22 cellular contexts compared by ENCODE assay signal in the genomic region with DNA sequence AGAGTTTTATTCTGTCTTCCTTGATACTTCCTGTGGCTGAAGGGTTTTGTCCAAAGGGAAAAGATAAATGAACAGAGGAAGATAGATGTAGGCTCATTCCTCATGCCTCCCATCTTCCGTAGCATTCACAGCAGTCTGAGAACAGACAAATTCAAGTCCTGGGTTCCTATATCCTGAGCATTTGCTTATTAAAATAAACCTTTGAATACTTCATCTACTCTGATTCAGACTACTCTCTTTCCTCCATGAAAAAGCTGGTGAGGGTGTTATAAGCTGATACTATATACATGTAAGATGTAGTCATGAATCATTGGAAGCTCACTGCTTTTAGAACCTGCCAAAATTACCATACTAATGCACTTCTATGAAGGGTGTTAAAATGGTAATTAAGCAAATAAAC.
DNase-seq lines count a peak whose midpoint lies in the region; ATAC-seq and TF ChIP-seq lines count a peak whose summit lies in the region.
"Had no signal": no experiment of that assay in that cellular context is flagged by ENCODE, and none has a peak within 500 bp of the region (broad histone marks: within the 10 kb centered on the region; RNA-seq: fewer than 3 reads in every experiment).

No MANE protein-coding gene starts in this region.

- H3K27ac Mint-ChIP-seq in GM23338 (no peak overlapping the region), brain (peak overlapping the region in 4 of 5 experiments; percentile 10 to 47 (median 22))

- H3K36me3 Mint-ChIP-seq in GM23338 (ENCODE audit: low read depth) (no peaks in the 10 kb centered on the region), brain (no peaks in the 10 kb centered on the region)

- H3K27me3 ChIP-seq in GM23338 (ENCODE audit: insufficient read depth) (no peaks in the 10 kb centered on the region), mesenchymal stem cell (ENCODE audit: control insufficient read depth in 1 of 2, insufficient read depth in 1 of 2, low read length in 2 of 2) (no peaks in the 10 kb centered on the region)
- H3K27me3 ChIP-seq: colonic mucosa, right atrium auricular region, suprapubic skin had no signal

- H3K36me3 ChIP-seq in GM23338 (ENCODE audit: insufficient read depth) (no peaks in the 10 kb centered on the region), mesenchymal stem cell (ENCODE audit: control insufficient read depth in 1 of 2, insufficient read depth in 2 of 2, low read depth in 1 of 2, low read length in 2 of 2) (peaks cover 0 to 2% of the 10 kb centered on the region in 2 experiments)
- H3K36me3 ChIP-seq: colonic mucosa, right atrium auricular region, suprapubic skin had no signal

- no peak overlapping the region for H2BK120ac ChIP-seq in mesenchymal stem cell (ENCODE audit: low read depth, low read length)

- H3K9me3 Mint-ChIP-seq in GM23338 = no peaks in the 10 kb centered on the region
- no peaks in the 10 kb centered on the region for H3K9me3 Mint-ChIP-seq in brain

- POLR2A ChIA-PET in GM10248 (lab: Yijun Ruan, JAX) = no interaction called here

- no peak overlapping the region for H2BK15ac ChIP-seq in mesenchymal stem cell (ENCODE audit: low read depth, poor library complexity, severe bottlenecking)

- CTCF ChIA-PET in GM10248 (lab: Yijun Ruan, JAX) = interaction anchor here (0.9 to 5.0 kb wide), 10 partner anchors 8 to 61 kb away, joined by 3 to 43 read pairs (median 6); a partner anchor contains a TSS

- no peak overlapping the region for H2BK5ac ChIP-seq in mesenchymal stem cell (ENCODE audit: low read depth, low read length, poor library complexity, severe bottlenecking)

- H3K4me3 ChIP-seq in GM23338 (no peak overlapping the region), mesenchymal stem cell (ENCODE audit: insufficient read depth in 1 of 2, low read depth in 1 of 2, low read length in 2 of 2) (no peak overlapping the region)
- H3K4me3 ChIP-seq: colonic mucosa, lung, right atrium auricular region, suprapubic skin had no signal

- H2AK5ac ChIP-seq in mesenchymal stem cell (ENCODE audit: low read length, severe bottlenecking) = no peak overlapping the region

- no peaks in the 10 kb centered on the region for H4K20me1 ChIP-seq in GM23338 (replicated peaks; ENCODE audit: insufficient read depth)

- H2BK12ac ChIP-seq in mesenchymal stem cell (ENCODE audit: low read length in 2 of 2) = no peak overlapping the region

- H3K4ac ChIP-seq in mesenchymal stem cell (ENCODE audit: low read depth in 1 of 2, low read length in 2 of 2) = no peak overlapping the region

- no peak overlapping the region for H3K18ac ChIP-seq in mesenchymal stem cell (ENCODE audit: low read depth in 1 of 2, low read length in 2 of 2)

- H3K27ac ChIP-seq in GM23338 (ENCODE audit: low read depth) (no peak overlapping the region), mesenchymal stem cell (ENCODE audit: low read length, poor library complexity, severe bottlenecking) (no peak overlapping the region), temporal lobe (ENCODE audit: low read depth, low read length) (peak overlapping the region; percentile 69)
- H3K27ac ChIP-seq: right atrium auricular region, suprapubic skin had no signal

- H3K79me2 ChIP-seq in GM23338 (replicated peaks; ENCODE audit: insufficient read depth) = peaks cover 8% of the 10 kb centered on the region

- no peak overlapping the region for H4K91ac ChIP-seq in mesenchymal stem cell (ENCODE audit: low read length)

- WGBS in mesenchymal stem cell = no CpG with 5 or more reads among the region's 1 CpG

- peak overlapping the region; percentile 29; the same call in 1 of the 2 replicates for H3K4me2 ChIP-seq in GM23338
- H3K4me2 ChIP-seq in mesenchymal stem cell (ENCODE audit: low read length, poor library complexity, severe bottlenecking) = no peak overlapping the region

- H3K4me3 Mint-ChIP-seq in GM23338 (no peak overlapping the region), brain (no peak overlapping the region)

- H3K23ac ChIP-seq in mesenchymal stem cell (ENCODE audit: low read length in 2 of 2) = no peak overlapping the region

- peak overlapping the region; percentile 25 for H3K9ac ChIP-seq in mesenchymal stem cell (ENCODE audit: low read length)

- H3K4me1 Mint-ChIP-seq in GM23338 (peaks cover 44% of the 10 kb centered on the region), brain (peaks cover 46% of the 10 kb centered on the region)

- no peak overlapping the region for H2AFZ ChIP-seq in GM23338
- no peak overlapping the region for H2AFZ ChIP-seq in mesenchymal stem cell (ENCODE audit: low read depth, low read length)

- peaks cover 23% of the 10 kb centered on the region for H3K79me1 ChIP-seq in mesenchymal stem cell (replicated peaks; ENCODE audit: low read length, poor library complexity, severe bottlenecking)

- no peak overlapping the region for H4K8ac ChIP-seq in mesenchymal stem cell (ENCODE audit: low read length)

- no peaks in the 10 kb centered on the region for H3K27me3 Mint-ChIP-seq in GM23338 (ENCODE audit: insufficient read depth, low read depth, poor library complexity)
- H3K27me3 Mint-ChIP-seq in brain = no peaks in the 10 kb centered on the region

- no peak overlapping the region for H3K14ac ChIP-seq in mesenchymal stem cell (ENCODE audit: low read length in 2 of 2)

- H3F3A ChIP-seq in GM23338 (replicated peaks; ENCODE audit: low read depth) = no peaks in the 10 kb centered on the region

- DNase-seq in GM23338 (ENCODE audit: low spot score) = no peak
- DNase-seq in mesenchymal stem cell = no peak
- no peak for DNase-seq in GM10248 (ENCODE audit: extremely low spot score)
- DNase-seq in NCI-H524 treated with DMSO at 0.1 percent for 48 hours (lab: John Stamatoyannopoulos, UW) = no peak
- no peak for DNase-seq in OCI-M1 (lab: John Stamatoyannopoulos, UW)
- DNase-seq: activated naive CD4-positive, alpha-beta T cell treated with anti-CD3 and anti-CD28 coated beads, Interleukin-2, amount 50 U/mL, for 16 hours; activated T-cell treated with anti-CD3 and anti-CD28 coated beads, Interleukin-2, amount 50 U/mL, for 48 hours; colonic mucosa; DMS 273 treated with DMSO at 0.1 percent for 48 hours; GOT3; hippocampal formation; NCI-H1092 treated with DMSO at 0.1 percent for 48 hours; NCI-H2081; NK-92 treated with Interleukin-12 subunit alpha and Interleukin-12 subunit beta, amount 100 ng/mL, for 24 hours; T1000 had no signal

- TF ChIP-seq CTCF in GM23338 (conservative IDR thresholded peaks at IDR 0.05; ENCODE audit: low read depth in 2 of 2) = no peak
- TF ChIP-seq CTCF in brain (conservative IDR thresholded peaks at IDR 0.05) = no peak
- no peak for TF ChIP-seq CTCF in GM10248 (IDR thresholded peaks at IDR 0.05; ENCODE audit: control extremely low read depth, extremely low read depth, low read depth, missing control alignments)

- ATAC-seq in GM23338 (no peak), HG03025 (IDR thresholded peaks at IDR 0.05; ENCODE audit: low FRiP score, unreplicated experiment) (no peak)
- ATAC-seq: activated CD4-positive, CD25-positive, alpha-beta regulatory T cell treated with anti-CD3 and anti-CD28 coated beads, Interleukin-2, amount 50 U/mL, for 24 hours had no signal

- no peaks in the 10 kb centered on the region for H3K9me2 ChIP-seq in GM23338 (ENCODE audit: insufficient read depth)

- H3K4me1 ChIP-seq in GM23338 (ENCODE audit: insufficient read depth) (peaks cover 23% of the 10 kb centered on the region), mesenchymal stem cell (ENCODE audit: control insufficient read depth, insufficient read depth, low read depth, low read length) (no peaks in the 10 kb centered on the region)
- H3K4me1 ChIP-seq: colonic mucosa had no signal

- H3K9me3 ChIP-seq in mesenchymal stem cell (ENCODE audit: control insufficient read depth, low read length) = no peaks in the 10 kb centered on the region
- H3K9me3 ChIP-seq: colonic mucosa, right atrium auricular region, suprapubic skin had no signal

TF ChIP-seq in GM23338, 12 proteins besides CTCF, POLR2A, EP300 and RAD21 (continues in another document):
- no peak for TF ChIP-seq NANOG (IDR thresholded peaks at IDR 0.05; ENCODE audit: borderline replicate concordance)
- no peak for TF ChIP-seq POLR2AphosphoS5 (IDR thresholded peaks at IDR 0.05; ENCODE audit: low read depth)
- TF ChIP-seq ZNF114 (CRISPR knock-in tag; IDR thresholded peaks at IDR 0.05) = no peak
- no peak for TF ChIP-seq ZNF331 (CRISPR knock-in tag; IDR thresholded peaks at IDR 0.05; ENCODE audit: low read depth)
- TF ChIP-seq JUNB (IDR thresholded peaks at IDR 0.05; ENCODE audit: unreplicated experiment) = no peak
- TF ChIP-seq STAT1 (IDR thresholded peaks at IDR 0.05; ENCODE audit: unreplicated experiment) = no peak
- TF ChIP-seq EZH2phosphoT487 (IDR thresholded peaks at IDR 0.05; ENCODE audit: unreplicated experiment) = no peak
- TF ChIP-seq EZH2 (IDR thresholded peaks at IDR 0.05; ENCODE audit: low read depth, unreplicated experiment) = no peak
- TF ChIP-seq, protein P1, sequence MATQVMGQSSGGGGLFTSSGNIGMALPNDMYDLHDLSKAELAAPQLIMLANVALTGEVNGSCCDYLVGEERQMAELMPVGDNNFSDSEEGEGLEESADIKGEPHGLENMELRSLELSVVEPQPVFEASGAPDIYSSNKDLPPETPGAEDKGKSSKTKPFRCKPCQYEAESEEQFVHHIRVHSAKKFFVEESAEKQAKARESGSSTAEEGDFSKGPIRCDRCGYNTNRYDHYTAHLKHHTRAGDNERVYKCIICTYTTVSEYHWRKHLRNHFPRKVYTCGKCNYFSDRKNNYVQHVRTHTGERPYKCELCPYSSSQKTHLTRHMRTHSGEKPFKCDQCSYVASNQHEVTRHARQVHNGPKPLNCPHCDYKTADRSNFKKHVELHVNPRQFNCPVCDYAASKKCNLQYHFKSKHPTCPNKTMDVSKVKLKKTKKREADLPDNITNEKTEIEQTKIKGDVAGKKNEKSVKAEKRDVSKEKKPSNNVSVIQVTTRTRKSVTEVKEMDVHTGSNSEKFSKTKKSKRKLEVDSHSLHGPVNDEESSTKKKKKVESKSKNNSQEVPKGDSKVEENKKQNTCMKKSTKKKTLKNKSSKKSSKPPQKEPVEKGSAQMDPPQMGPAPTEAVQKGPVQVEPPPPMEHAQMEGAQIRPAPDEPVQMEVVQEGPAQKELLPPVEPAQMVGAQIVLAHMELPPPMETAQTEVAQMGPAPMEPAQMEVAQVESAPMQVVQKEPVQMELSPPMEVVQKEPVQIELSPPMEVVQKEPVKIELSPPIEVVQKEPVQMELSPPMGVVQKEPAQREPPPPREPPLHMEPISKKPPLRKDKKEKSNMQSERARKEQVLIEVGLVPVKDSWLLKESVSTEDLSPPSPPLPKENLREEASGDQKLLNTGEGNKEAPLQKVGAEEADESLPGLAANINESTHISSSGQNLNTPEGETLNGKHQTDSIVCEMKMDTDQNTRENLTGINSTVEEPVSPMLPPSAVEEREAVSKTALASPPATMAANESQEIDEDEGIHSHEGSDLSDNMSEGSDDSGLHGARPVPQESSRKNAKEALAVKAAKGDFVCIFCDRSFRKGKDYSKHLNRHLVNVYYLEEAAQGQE (IDR thresholded peaks at IDR 0.05; ENCODE audit: unreplicated experiment) = no peak
- no peak for TF ChIP-seq CREB1 (CRISPR knock-in tag; IDR thresholded peaks at IDR 0.05; ENCODE audit: low read depth)
